In the genomic region with DNA sequence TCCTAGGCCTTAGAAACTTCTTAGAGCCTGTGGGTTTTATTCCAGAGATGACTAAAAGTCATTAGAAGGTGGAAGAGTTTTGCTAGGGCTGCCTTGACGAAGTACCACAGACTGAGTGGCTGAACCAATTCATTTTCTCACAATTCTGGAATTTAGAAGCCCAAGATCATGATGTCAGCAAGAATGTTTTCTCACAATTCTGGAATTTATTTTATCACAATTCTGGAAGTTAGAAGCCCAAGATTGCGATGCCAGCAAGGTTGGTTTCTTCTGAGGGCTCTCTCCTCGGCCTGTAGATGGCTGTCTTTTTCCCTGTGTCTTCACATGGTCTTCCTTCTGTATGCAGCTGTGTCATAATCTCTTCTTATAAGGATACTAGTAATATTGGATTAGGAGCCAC, we compare ENCODE assay signal across 18 cellular contexts.
DNase-seq lines count a peak whose midpoint lies in the region; ATAC-seq and TF ChIP-seq lines count a peak whose summit lies in the region.
"Had no signal": no experiment of that assay in that cellular context is flagged by ENCODE, and none has a peak within 500 bp of the region (broad histone marks: within the 10 kb centered on the region; RNA-seq: fewer than 3 reads in every experiment).

No MANE protein-coding gene starts in this region.

- peak; percentile 38 for TF ChIP-seq CTCF in choroid plexus epithelial cell (conservative IDR thresholded peaks at IDR 0.05; ENCODE audit: low read depth, low read length)

- no peak for ATAC-seq in activated naive CD4-positive, alpha-beta T cell treated with anti-CD3 and anti-CD28 coated beads, Interleukin-2, amount 50 U/mL, for 72 hours
- ATAC-seq: activated naive CD8-positive, alpha-beta T cell treated with anti-CD3 and anti-CD28 coated beads, Interleukin-2, amount 50 U/mL, for 24 hours; gastrocnemius medialis; GM12878; HepG2 had no signal

- no peaks in the 10 kb centered on the region for H3K36me3 Mint-ChIP-seq in activated naive CD4-positive, alpha-beta T cell treated with anti-CD3 and anti-CD28 coated beads, Interleukin-2, amount 50 U/mL, for 72 hours

- H3K27ac Mint-ChIP-seq in activated naive CD4-positive, alpha-beta T cell treated with anti-CD3 and anti-CD28 coated beads, Interleukin-2, amount 50 U/mL, for 72 hours: peak overlapping the region in 1 of 2 donors; percentile 36
- H3K27ac Mint-ChIP-seq: activated B cell treated with CpG ODN at 0.5 μM for 24 hours; activated naive CD8-positive, alpha-beta T cell treated with anti-CD3 and anti-CD28 coated beads, Interleukin-2, amount 50 U/mL, for 24 hours; B cell had no signal

- H3K9me3 Mint-ChIP-seq in activated naive CD4-positive, alpha-beta T cell treated with anti-CD3 and anti-CD28 coated beads, Interleukin-2, amount 50 U/mL, for 72 hours: peaks cover 6 to 18% of the 10 kb centered on the region in 2 donors
- H3K9me3 Mint-ChIP-seq: activated B cell treated with CpG ODN at 0.5 μM for 24 hours; activated naive CD8-positive, alpha-beta T cell treated with anti-CD3 and anti-CD28 coated beads, Interleukin-2, amount 50 U/mL, for 24 hours had no signal

- no peak overlapping the region for H3K4me3 ChIP-seq in choroid plexus epithelial cell (ENCODE audit: low read depth, low read length)
- H3K4me3 ChIP-seq: gastrocnemius medialis, GM12878, pancreas, thyroid gland had no signal

- DNase-seq in AG08396 (ENCODE audit: low spot score) (peak; percentile 39), HT1080 (ENCODE audit: low read depth) (peak; percentile 13), choroid plexus epithelial cell (ENCODE audit: low read depth) (peak; percentile 86), kidney tubule cell (ENCODE audit: low spot score) (peak; percentile 73), NCI-H2171 (lab: John Stamatoyannopoulos, UW) (no peak)
- DNase-seq in activated naive CD4-positive, alpha-beta T cell treated with anti-CD3 and anti-CD28 coated beads, Interleukin-2, amount 50 U/mL, for 72 hours (ENCODE audit: low spot score in 2 of 2): no peak
- DNase-seq in activated CD4-positive, CD25-positive, alpha-beta regulatory T cell (lab: John Stamatoyannopoulos, UW): no peak
- no peak for DNase-seq in activated CD4-positive, CD25-positive, alpha-beta regulatory T cell treated with anti-CD3 and anti-CD28 coated beads, Interleukin-2, amount 50 U/mL, for 72 hours
- DNase-seq: activated B cell treated with CpG ODN at 0.5 μM for 24 hours; activated naive CD8-positive, alpha-beta T cell treated with anti-CD3 and anti-CD28 coated beads, Interleukin-2, amount 50 U/mL, for 24 hours; midbrain; NCI-H1092 treated with DMSO at 0.1 percent for 48 hours had no signal

Comparison
In these comparisons a context has a peak if more than half of its experiments do, and no peak if none do; other contexts are left out.
1. DNase-seq: peak in AG08396 (single experiment), HT1080 (single experiment), choroid plexus epithelial cell (single experiment) and kidney tubule cell (single experiment); none in NCI-H2171 (single experiment), activated naive CD4-positive, alpha-beta T cell treated with anti-CD3 and anti-CD28 coated beads, Interleukin-2, amount 50 U/mL, for 72 hours (0 of 2), activated CD4-positive, CD25-positive, alpha-beta regulatory T cell (0 of 4) and activated CD4-positive, CD25-positive, alpha-beta regulatory T cell treated with anti-CD3 and anti-CD28 coated beads, Interleukin-2, amount 50 U/mL, for 72 hours (single experiment).